ENCODE assay signal across 8 cellular contexts in the genomic region with DNA sequence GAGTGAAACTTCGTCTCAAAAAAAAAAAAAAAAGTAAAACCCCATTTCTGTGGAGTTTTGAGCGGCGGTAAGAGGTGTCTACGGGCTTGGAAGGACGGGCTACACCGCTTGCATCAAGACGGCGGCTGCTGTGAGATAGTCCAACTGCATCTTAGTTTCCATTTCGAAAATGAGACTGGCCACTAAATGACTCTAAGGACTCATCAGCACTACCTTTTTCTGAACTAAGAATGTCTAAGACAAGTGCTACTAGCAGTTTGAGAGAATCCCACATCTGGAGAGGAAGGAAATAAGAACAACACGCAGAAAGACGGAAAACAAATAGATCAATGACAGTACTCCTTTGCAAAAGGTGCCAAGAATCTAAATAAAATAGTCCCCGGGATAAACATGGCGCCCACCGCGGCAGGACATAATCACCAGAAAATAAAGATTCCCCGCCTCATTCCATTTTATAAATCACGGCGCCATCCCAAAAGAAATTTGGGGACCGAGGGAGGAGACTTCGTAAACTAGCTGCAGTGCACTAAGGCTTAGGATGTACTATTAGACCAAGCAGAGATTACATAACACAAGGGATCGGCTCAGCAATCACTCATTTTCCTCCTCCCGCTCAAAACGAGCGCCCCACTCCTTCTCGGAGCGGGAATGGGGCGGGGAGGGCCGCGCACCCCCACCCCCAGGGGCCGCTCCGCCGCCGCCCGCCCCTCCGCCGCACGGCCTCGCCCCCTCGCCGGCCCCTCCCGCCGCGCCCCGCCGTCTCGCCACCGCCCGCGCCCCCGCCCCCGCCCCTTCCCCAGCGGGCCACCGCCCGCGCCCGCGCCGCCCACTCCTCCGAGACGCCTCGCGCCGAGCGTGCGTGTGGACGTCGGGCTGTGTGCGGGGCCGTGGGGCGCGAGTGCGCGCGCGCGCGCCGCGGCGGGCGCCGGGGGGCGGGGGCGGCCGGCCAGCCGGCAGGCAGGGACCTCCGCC. TPM values are rescaled to one million over a fixed set of nuclear protein-coding genes. Genes with fewer than 3 reads are reported as not detected.
DNase-seq lines count a peak whose midpoint lies in the region; ATAC-seq and TF ChIP-seq lines count a peak whose summit lies in the region.

No MANE protein-coding gene starts in this region.

- peak; percentile 69 for DNase-seq in GM04504 (ENCODE audit: low read depth)
- peak; percentile 77 for DNase-seq in NCI-H2196 (lab: John Stamatoyannopoulos, UW; ENCODE audit: unreplicated experiment)
- peak; percentile 63 for DNase-seq in activated B cell treated with CpG ODN at 0.5 μM for 24 hours
- DNase-seq in central memory CD4-positive, alpha-beta T cell: peak; percentile 63
- peak; percentile 85 for DNase-seq in iris pigment epithelial cell (ENCODE audit: low read depth)
- DNase-seq in smooth muscle cell of the brain vasculature (ENCODE audit: low read depth, low spot score): peak; percentile 57

- peaks cover 12% of the 10 kb centered on the region for H3K36me3 Mint-ChIP-seq in activated B cell treated with CpG ODN at 0.5 μM for 24 hours (ENCODE audit: low read depth)

- H3K4me1 Mint-ChIP-seq in activated B cell treated with CpG ODN at 0.5 μM for 24 hours: peaks cover 45% of the 10 kb centered on the region

- peak overlapping the region; percentile 88 for H3K27ac Mint-ChIP-seq in activated B cell treated with CpG ODN at 0.5 μM for 24 hours

- ATAC-seq in HG03045 (IDR thresholded peaks at IDR 0.05; ENCODE audit: unreplicated experiment): peak; percentile 42
- peak; percentile 54 for ATAC-seq in activated B cell treated with CpG ODN at 0.5 μM for 24 hours (ENCODE audit: low read depth)
- no peak for ATAC-seq in HG03025 (IDR thresholded peaks at IDR 0.05; ENCODE audit: low FRiP score, unreplicated experiment)

- CTCF ChIA-PET in activated B cell treated with CpG ODN at 0.5 μM for 24 hours (lab: Charles Lee): interaction anchor here (1.5 to 1.9 kb wide), 2 partner anchors 14 to 15 kb away, joined by 4 to 8 read pairs; no protein-coding TSS in a partner anchor

- H3K9me3 Mint-ChIP-seq in activated B cell treated with CpG ODN at 0.5 μM for 24 hours: no peaks in the 10 kb centered on the region

- TF ChIP-seq CTCF in activated B cell treated with CpG ODN at 0.5 μM for 24 hours (IDR thresholded peaks at IDR 0.05): no peak

- POLR2A ChIA-PET in activated B cell treated with CpG ODN at 0.5 μM for 24 hours (lab: Charles Lee): interaction anchor here (0.7 to 5.9 kb wide), 5 partner anchors 14 to 1095 kb away, joined by 3 to 122 read pairs (median 7); partner anchors contain the start of genes PI4KB and RPRD2

- H3K4me3 Mint-ChIP-seq in activated B cell treated with CpG ODN at 0.5 μM for 24 hours: peak overlapping the region; percentile 84

- intact Hi-C loops in activated B cell treated with CpG ODN at 0.5 μM for 24 hours (cut with micrococcal nuclease): loop anchor here (1.0 to 5.0 kb wide), 8 partner anchors 14 to 379 kb away; partner anchors contain the start of genes C2CD4D, CGN, MRPL9 and RFX5

- H3K27me3 Mint-ChIP-seq in activated B cell treated with CpG ODN at 0.5 μM for 24 hours: peaks cover 8% of the 10 kb centered on the region

RNA-seq across cellular contexts. Expression of gene POGZ, which starts 1.1 kb away (rescaled TPM):
- 121 and 135 TPM in 2 replicates for total RNA-seq in activated B cell treated with CpG ODN at 0.5 μM for 24 hours

RNA-seq across cellular contexts. Expression of gene CGN, which starts 53.0 kb away (rescaled TPM):
- total RNA-seq in activated B cell treated with CpG ODN at 0.5 μM for 24 hours: 0.22 and 0.37 TPM in 2 replicates

RNA-seq across cellular contexts. Expression of gene PSMB4, which starts 58.8 kb away (rescaled TPM):
- 310 and 330 TPM in 2 replicates for total RNA-seq in activated B cell treated with CpG ODN at 0.5 μM for 24 hours
